ENCODE assay signal across 18 cellular contexts in the genomic region with DNA sequence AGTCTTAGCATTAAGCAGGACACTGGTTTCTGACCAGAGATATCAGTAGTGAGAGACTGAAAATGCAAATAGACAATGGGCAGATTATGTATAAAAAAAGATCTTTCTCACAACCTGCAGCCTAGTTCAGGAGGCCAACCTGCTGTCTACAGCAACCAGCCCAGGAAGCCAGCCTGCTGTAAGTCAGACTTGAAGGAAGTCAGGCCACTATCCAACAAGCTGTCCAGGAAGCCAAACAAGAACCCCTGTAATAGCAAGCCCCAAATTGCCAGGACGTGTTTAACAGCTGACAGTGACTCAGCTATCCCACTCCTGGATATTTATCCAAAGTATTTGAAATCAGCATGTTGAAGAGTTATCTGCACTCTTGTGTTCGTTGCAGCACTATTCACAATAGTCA.
A peak's percentile ranks its signal among the peaks of the same experiment; 100 is the strongest.
DNase-seq lines count a peak whose midpoint lies in the region; ATAC-seq and TF ChIP-seq lines count a peak whose summit lies in the region.
"Had no signal": no experiment of that assay in that cellular context is flagged by ENCODE, and none has a peak within 500 bp of the region (broad histone marks: within the 10 kb centered on the region; RNA-seq: fewer than 3 reads in every experiment).

No MANE protein-coding gene starts in this region.

- H3K36me3 Mint-ChIP-seq in mesothelial cell of epicardium: peaks cover 4% of the 10 kb centered on the region
- H3K36me3 Mint-ChIP-seq in CD8-positive, alpha-beta T cell: no peaks in the 10 kb centered on the region
- H3K36me3 Mint-ChIP-seq: CD4-positive, CD25-positive, alpha-beta regulatory T cell had no signal

- no peak for TF ChIP-seq POLR2A in stomach (IDR thresholded peaks at IDR 0.05)

- in situ Hi-C loops in Panc1 (cut with HindIII; ENCODE audit: low pct_unique_long_range_greater_than_20kb, low sequenced_read_pairs): no loop called here

- BruUV-seq in Panc1 (replicated peaks; lab: Mats Ljungman, UMichigan): no TSS peak

- H3K9me3 Mint-ChIP-seq in mesothelial cell of epicardium: peaks cover 14% of the 10 kb centered on the region
- peaks cover 4% of the 10 kb centered on the region for H3K9me3 Mint-ChIP-seq in CD8-positive, alpha-beta T cell

- H3K36me3 ChIP-seq in Panc1 (ENCODE audit: control insufficient read depth, insufficient read depth, low read length) (no peaks in the 10 kb centered on the region), stomach (no peaks in the 10 kb centered on the region)
- no peaks in the 10 kb centered on the region for H3K36me3 ChIP-seq in CD8-positive, alpha-beta T cell (ENCODE audit: insufficient read depth, low read length)

- H3K4me3 ChIP-seq in Panc1 (ENCODE audit: low read depth in 2 of 2, low read length in 2 of 2) (no peak overlapping the region), stomach (no peak overlapping the region)
- no peak overlapping the region for H3K4me3 ChIP-seq in CD8-positive, alpha-beta T cell (ENCODE audit: low read depth, low read length)

- intact Hi-C loops in Panc1 (cut with micrococcal nuclease; ENCODE audit: unreplicated experiment) (no loop called here), stomach (cut with DNase I; ENCODE audit: low total_unique reads) (no loop called here)
- intact Hi-C loops in CD8-positive, alpha-beta T cell (cut with DNase I, micrococcal nuclease): no loop called here

- H3K27me3 ChIP-seq in Panc1 (ENCODE audit: control insufficient read depth, insufficient read depth, low read length) (no peaks in the 10 kb centered on the region), stomach (no peaks in the 10 kb centered on the region)
- no peaks in the 10 kb centered on the region for H3K27me3 ChIP-seq in CD8-positive, alpha-beta T cell (ENCODE audit: insufficient read depth, low read length)

- H3K4me3 Mint-ChIP-seq in mesothelial cell of epicardium: no peak overlapping the region
- no peak overlapping the region for H3K4me3 Mint-ChIP-seq in CD8-positive, alpha-beta T cell
- H3K4me3 Mint-ChIP-seq: CD4-positive, CD25-positive, alpha-beta regulatory T cell had no signal

- peak; percentile 16 for DNase-seq in HCEC 1CT
- no peak for DNase-seq in Panc1 (ENCODE audit: low read depth, low spot score)
- peak; percentile 60 for DNase-seq in epithelial cell of prostate (ENCODE audit: low read depth, low spot score)
- DNase-seq in mesothelial cell of epicardium (ENCODE audit: low spot score in 2 of 2, unreplicated experiment in 2 of 2): no peak
- DNase-seq in CD8-positive, alpha-beta T cell: no peak
- DNase-seq in activated CD4-positive, alpha-beta T cell treated with anti-CD3 and anti-CD28 coated beads for 48 hours: no peak
- DNase-seq in NK-92 treated with Interleukin-12 subunit alpha and Interleukin-12 subunit beta, amount 100 ng/mL, for 24 hours (lab: John Stamatoyannopoulos, UW): no peak
- no peak for DNase-seq in stomach
- DNase-seq: AML-193; Calu3; CD4-positive, CD25-positive, alpha-beta regulatory T cell; DMS53; GOT3; NCI-H1436 treated with DMSO at 0.1 percent for 48 hours; NCI-H2029 treated with DMSO at 0.1 percent for 48 hours; NCI-H748 treated with DMSO at 0.1 percent for 48 hours; Right ventricle myocardium superior; SK-N-SH had no signal

- H3K9me3 ChIP-seq in Panc1 (ENCODE audit: control insufficient read depth, insufficient read depth, low read depth, low read length) (no peaks in the 10 kb centered on the region), stomach (no peaks in the 10 kb centered on the region)
- no peaks in the 10 kb centered on the region for H3K9me3 ChIP-seq in CD8-positive, alpha-beta T cell (ENCODE audit: low read length)
- H3K9me3 ChIP-seq: SK-N-SH had no signal

- 56 to 75% (median 62%) methylated on average over 2 of the region's 2 CpGs for WGBS in stomach, 5 donors

- H3K4me1 ChIP-seq in Panc1 (ENCODE audit: control insufficient read depth, insufficient read depth, low read length): no peaks in the 10 kb centered on the region
- H3K4me1 ChIP-seq in CD8-positive, alpha-beta T cell (ENCODE audit: insufficient read depth, low read length): no peaks in the 10 kb centered on the region
- peaks cover 0 to 3% (median 0%) of the 10 kb centered on the region in 4 donors for H3K4me1 ChIP-seq in stomach

- CTCF ChIA-PET in Panc1 (lab: Charles Lee): no interaction called here
- CTCF ChIA-PET in CD8-positive, alpha-beta T cell (lab: Charles Lee): no interaction called here

- TF ChIP-seq CTCF in Panc1 (IDR thresholded peaks at IDR 0.05): no peak
- no peak for TF ChIP-seq CTCF in mesothelial cell of epicardium (IDR thresholded peaks at IDR 0.05; ENCODE audit: unreplicated experiment)
- TF ChIP-seq CTCF in CD8-positive, alpha-beta T cell (IDR thresholded peaks at IDR 0.05): no peak
- no peak for TF ChIP-seq CTCF in stomach (IDR thresholded peaks at IDR 0.05)

- peaks cover 16% of the 10 kb centered on the region for H3K4me1 Mint-ChIP-seq in mesothelial cell of epicardium
- H3K4me1 Mint-ChIP-seq in CD8-positive, alpha-beta T cell (ENCODE audit: low read depth): peaks cover 4% of the 10 kb centered on the region

- TF ChIP-seq EP300 in stomach (IDR thresholded peaks at IDR 0.05): no peak

- POLR2A ChIA-PET in Panc1 (lab: Charles Lee): no interaction called here
- POLR2A ChIA-PET in CD8-positive, alpha-beta T cell (lab: Charles Lee): no interaction called here

- peak overlapping the region; percentile 50 for H3K27ac Mint-ChIP-seq in mesothelial cell of epicardium
- no peak overlapping the region for H3K27ac Mint-ChIP-seq in CD8-positive, alpha-beta T cell
- H3K27ac Mint-ChIP-seq: CD4-positive, CD25-positive, alpha-beta regulatory T cell had no signal

- no peaks in the 10 kb centered on the region for H3K27me3 Mint-ChIP-seq in mesothelial cell of epicardium (ENCODE audit: low read depth)
- H3K27me3 Mint-ChIP-seq in CD8-positive, alpha-beta T cell (ENCODE audit: low read depth): no peaks in the 10 kb centered on the region
- H3K27me3 Mint-ChIP-seq: CD4-positive, CD25-positive, alpha-beta regulatory T cell had no signal

- H3K27ac ChIP-seq in Panc1 (ENCODE audit: low read length): peak overlapping the region; percentile 34; the same call in 1 of the 2 replicates
- peak overlapping the region; percentile 41 for H3K27ac ChIP-seq in epithelial cell of prostate
- H3K27ac ChIP-seq in CD8-positive, alpha-beta T cell (ENCODE audit: low read depth, low read length): no peak overlapping the region
- H3K27ac ChIP-seq in stomach: no peak overlapping the region

- no peak for ATAC-seq in Panc1
- no peak for ATAC-seq in CD8-positive, alpha-beta T cell

Comparison
In these comparisons a context has a peak if more than half of its experiments do, and no peak if none do; other contexts are left out.
1. DNase-seq: peak in HCEC 1CT (single experiment) and epithelial cell of prostate (single experiment); none in Panc1 (single experiment), mesothelial cell of epicardium (0 of 2), CD8-positive, alpha-beta T cell (0 of 7), activated CD4-positive, alpha-beta T cell treated with anti-CD3 and anti-CD28 coated beads for 48 hours (single experiment), NK-92 treated with Interleukin-12 subunit alpha and Interleukin-12 subunit beta, amount 100 ng/mL, for 24 hours (single experiment) and stomach (single experiment).
2. H3K27ac ChIP-seq: peak in Panc1 (single experiment) and epithelial cell of prostate (single experiment); none in CD8-positive, alpha-beta T cell (single experiment) and stomach (0 of 5).